Comparison of ENCODE assay signal across 14 cellular contexts in the genomic region with DNA sequence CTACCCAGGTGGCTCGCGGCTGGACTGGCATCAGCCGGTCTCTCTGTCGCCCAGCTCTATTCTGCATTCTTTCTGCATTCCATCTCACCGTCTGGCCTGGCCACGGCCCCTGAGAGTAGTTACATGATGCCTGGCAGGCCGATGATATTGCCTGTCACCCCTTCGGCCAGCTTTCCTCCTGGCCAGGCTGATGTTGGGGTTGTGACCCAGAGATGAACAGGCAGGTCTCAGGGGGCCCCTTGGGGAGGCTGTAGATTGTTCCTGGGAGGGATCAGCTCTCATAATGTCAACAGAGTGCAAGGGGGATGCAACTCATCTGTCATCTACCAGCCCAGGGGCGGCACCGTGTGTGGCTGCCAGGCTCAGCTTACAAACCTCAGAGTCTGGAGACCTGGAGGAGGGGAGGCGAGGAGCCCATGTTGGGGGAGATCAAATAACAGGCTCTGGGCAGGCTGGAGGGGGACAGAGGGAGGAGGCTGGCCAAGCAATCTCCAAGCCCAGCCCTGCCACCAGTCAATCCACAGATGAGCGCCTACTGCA. TPM values are rescaled to one million over a fixed set of nuclear protein-coding genes. Genes with fewer than 3 reads are reported as not detected.
DNase-seq lines count a peak whose midpoint lies in the region; ATAC-seq and TF ChIP-seq lines count a peak whose summit lies in the region.
"Had no signal": no experiment of that assay in that cellular context is flagged by ENCODE, and none has a peak within 500 bp of the region (broad histone marks: within the 10 kb centered on the region; RNA-seq: fewer than 3 reads in every experiment).

No MANE protein-coding gene starts in this region.

- H3K27me3 Mint-ChIP-seq in GM23338 (ENCODE audit: insufficient read depth, low read depth, poor library complexity), result peaks cover 18% of the 10 kb centered on the region
- peaks cover 8% of the 10 kb centered on the region for H3K27me3 Mint-ChIP-seq in activated T-helper 2 cell treated with anti-CD3 and anti-CD28 coated beads, Interferon-gamma antibody, Interleukin-2, Interleukin-4, amounts not matched to agents 10 μg/mL and 5 μg/mL and 100 μg/mL, durations not matched to agents 14 hours and 24 hours and 36 hours (ENCODE audit: low read depth)

- H3K27ac Mint-ChIP-seq in GM23338, result peak overlapping the region; percentile 17
- H3K27ac Mint-ChIP-seq in activated T-helper 2 cell treated with anti-CD3 and anti-CD28 coated beads, Interferon-gamma antibody, Interleukin-2, Interleukin-4, amounts not matched to agents 10 μg/mL and 5 μg/mL and 100 μg/mL, durations not matched to agents 14 hours and 24 hours and 36 hours, result no peak overlapping the region
- H3K27ac Mint-ChIP-seq: activated naive CD8-positive, alpha-beta T cell had no signal

- H3K27me3 ChIP-seq in GM23338 (ENCODE audit: insufficient read depth) (no peaks in the 10 kb centered on the region), parathyroid adenoma (ENCODE audit: control insufficient read depth, insufficient read depth, low read length) (no peaks in the 10 kb centered on the region)

- H3K9me2 ChIP-seq in GM23338 (ENCODE audit: insufficient read depth), result no peaks in the 10 kb centered on the region

- H3K4me1 ChIP-seq in GM23338 (ENCODE audit: insufficient read depth), result peaks cover 5% of the 10 kb centered on the region
- H3K4me1 ChIP-seq in parathyroid adenoma, result peaks cover 4% of the 10 kb centered on the region
- H3K4me1 ChIP-seq: esophagus muscularis mucosa had no signal

- H3K4me1 Mint-ChIP-seq in GM23338, result peaks cover 6% of the 10 kb centered on the region
- no peaks in the 10 kb centered on the region for H3K4me1 Mint-ChIP-seq in activated T-helper 2 cell treated with anti-CD3 and anti-CD28 coated beads, Interferon-gamma antibody, Interleukin-2, Interleukin-4, amounts not matched to agents 10 μg/mL and 5 μg/mL and 100 μg/mL, durations not matched to agents 14 hours and 24 hours and 36 hours (ENCODE audit: low read depth)

- H3K36me3 ChIP-seq in GM23338 (ENCODE audit: insufficient read depth) (no peaks in the 10 kb centered on the region), parathyroid adenoma (ENCODE audit: control insufficient read depth, insufficient read depth, low read length) (no peaks in the 10 kb centered on the region)
- H3K36me3 ChIP-seq: esophagus muscularis mucosa had no signal

- no peaks in the 10 kb centered on the region for H3K36me3 Mint-ChIP-seq in GM23338 (ENCODE audit: low read depth)
- no peaks in the 10 kb centered on the region for H3K36me3 Mint-ChIP-seq in activated T-helper 2 cell treated with anti-CD3 and anti-CD28 coated beads, Interferon-gamma antibody, Interleukin-2, Interleukin-4, amounts not matched to agents 10 μg/mL and 5 μg/mL and 100 μg/mL, durations not matched to agents 14 hours and 24 hours and 36 hours (ENCODE audit: low read depth)
- H3K36me3 Mint-ChIP-seq: activated naive CD8-positive, alpha-beta T cell had no signal

- peak; percentile 99 for ATAC-seq in GM23338

- H3K4me3 ChIP-seq in GM23338, result no peak overlapping the region
- no peak overlapping the region for H3K4me3 ChIP-seq in choroid plexus epithelial cell (ENCODE audit: low read depth, low read length)
- peak overlapping the region; percentile 1 for H3K4me3 ChIP-seq in parathyroid adenoma (ENCODE audit: low read depth, low read length)
- H3K4me3 ChIP-seq: esophagus muscularis mucosa had no signal

- no peak overlapping the region for H3K9ac ChIP-seq in parathyroid adenoma

- H4K20me1 ChIP-seq in GM23338 (replicated peaks; ENCODE audit: insufficient read depth), result no peaks in the 10 kb centered on the region

- no peaks in the 10 kb centered on the region for H3F3A ChIP-seq in GM23338 (replicated peaks; ENCODE audit: low read depth)

- no peak overlapping the region for H3K4me3 Mint-ChIP-seq in GM23338
- no peak overlapping the region for H3K4me3 Mint-ChIP-seq in activated T-helper 2 cell treated with anti-CD3 and anti-CD28 coated beads, Interferon-gamma antibody, Interleukin-2, Interleukin-4, amounts not matched to agents 10 μg/mL and 5 μg/mL and 100 μg/mL, durations not matched to agents 14 hours and 24 hours and 36 hours (ENCODE audit: low read depth)
- H3K4me3 Mint-ChIP-seq: activated naive CD8-positive, alpha-beta T cell had no signal

- H3K27ac ChIP-seq in GM23338 (ENCODE audit: low read depth) (0 out of 2 replicates have a peak overlapping the region, but pooled peaks have one; percentile 72), parathyroid adenoma (peak overlapping the region; percentile 83)
- H3K27ac ChIP-seq: esophagus muscularis mucosa, HL-60 had no signal

- H3K79me2 ChIP-seq in GM23338 (replicated peaks; ENCODE audit: insufficient read depth) (no peaks in the 10 kb centered on the region), parathyroid adenoma (no peaks in the 10 kb centered on the region)

- peak overlapping the region; percentile 69 for H3K4me2 ChIP-seq in GM23338
- H3K4me2 ChIP-seq in parathyroid adenoma (ENCODE audit: low read length), result peak overlapping the region; percentile 52

- intact Hi-C loops in activated T-helper 2 cell treated with anti-CD3 and anti-CD28 coated beads, Interferon-gamma antibody, Interleukin-2, Interleukin-4, amounts not matched to agents 10 μg/mL and 5 μg/mL and 100 μg/mL, durations not matched to agents 14 hours and 24 hours and 36 hours (cut with micrococcal nuclease), result no loop called here

- H3K9me3 ChIP-seq in parathyroid adenoma (ENCODE audit: control insufficient read depth, low read length), result no peaks in the 10 kb centered on the region

- H2AFZ ChIP-seq in GM23338 (no peak overlapping the region), parathyroid adenoma (peak overlapping the region; percentile 91)

- peak; percentile 82 for DNase-seq in GM23338 (ENCODE audit: low spot score)
- DNase-seq in NCI-H2227 treated with DMSO at 0.1 percent for 48 hours (lab: John Stamatoyannopoulos, UW), result peak; percentile 71
- peak; percentile 21 for DNase-seq in choroid plexus epithelial cell (ENCODE audit: low read depth)
- DNase-seq in activated T-helper 2 cell treated with anti-CD3 and anti-CD28 coated beads, Interferon-gamma antibody, Interleukin-2, Interleukin-4, amounts not matched to agents 10 μg/mL and 5 μg/mL and 100 μg/mL, durations not matched to agents 14 hours and 24 hours and 36 hours (ENCODE audit: low spot score), result no peak
- DNase-seq in stimulated activated CD4-positive, alpha-beta T cell treated with anti-CD3 and anti-CD28 coated beads, Interleukin-4, amount 100 ng/mL, for 1 hour, result no peak
- no peak for DNase-seq in activated naive CD4-positive, alpha-beta T cell treated with Interleukin-2 at 50 U/mL for 16 hours
- no peak for DNase-seq in stimulated activated CD4-positive, alpha-beta T cell treated with anti-CD3 and anti-CD28 coated beads, Interleukin-4, amount 100 ng/mL, for 4 hours
- DNase-seq: activated CD4-positive, alpha-beta T cell treated with anti-CD3 and anti-CD28 coated beads for 48 hours; stimulated activated CD4-positive, alpha-beta T cell treated with anti-CD3 and anti-CD28 coated beads, Interleukin-15, amount 100 ng/mL, for 24 hours had no signal

- TF ChIP-seq CTCF in GM23338 (conservative IDR thresholded peaks at IDR 0.05; ENCODE audit: low read depth in 2 of 2), result no peak
- TF ChIP-seq CTCF in choroid plexus epithelial cell (conservative IDR thresholded peaks at IDR 0.05; ENCODE audit: low read depth, low read length), result no peak
- no peak for TF ChIP-seq CTCF in parathyroid adenoma (IDR thresholded peaks at IDR 0.05)

- no peaks in the 10 kb centered on the region for H3K9me3 Mint-ChIP-seq in GM23338
- no peaks in the 10 kb centered on the region for H3K9me3 Mint-ChIP-seq in activated T-helper 2 cell treated with anti-CD3 and anti-CD28 coated beads, Interferon-gamma antibody, Interleukin-2, Interleukin-4, amounts not matched to agents 10 μg/mL and 5 μg/mL and 100 μg/mL, durations not matched to agents 14 hours and 24 hours and 36 hours

TF ChIP-seq in GM23338, 12 proteins besides CTCF, POLR2A, EP300 and RAD21 (continues in another document):
- TF ChIP-seq EZH2phosphoT487 (IDR thresholded peaks at IDR 0.05; ENCODE audit: unreplicated experiment) (no peak), NANOG (IDR thresholded peaks at IDR 0.05; ENCODE audit: borderline replicate concordance) (no peak), POLR2AphosphoS5 (IDR thresholded peaks at IDR 0.05; ENCODE audit: low read depth) (no peak), ZNF331 (CRISPR knock-in tag; IDR thresholded peaks at IDR 0.05; ENCODE audit: low read depth) (no peak)

RNA-seq across cellular contexts. Expression of gene FBXO17, which starts 13.6 kb away (rescaled TPM):
- 27.2 and 29.0 TPM in 2 replicates for total RNA-seq in GM23338 (2014; rRNA removed; shearing (Covaris generic))
- 17.2 and 18.6 TPM in 2 replicates for polyA plus RNA-seq in GM23338 (2016; fragmentation: Nextera tagmentation; extraction: Ambion mirVana)
- total RNA-seq in activated T-helper 2 cell treated with anti-CD3 and anti-CD28 coated beads, Interferon-gamma antibody, Interleukin-2, Interleukin-4, amounts not matched to agents 10 μg/mL and 5 μg/mL and 100 μg/mL, durations not matched to agents 14 hours and 24 hours and 36 hours, result not detected in 2 replicates

RNA-seq across cellular contexts. Expression of gene FBXO27, which starts 43.2 kb away (rescaled TPM):
- total RNA-seq in GM23338 (2014; rRNA removed; shearing (Covaris generic)), result 3.8 and 6.2 TPM in 2 replicates
- 13.7 and 15.4 TPM in 2 replicates for polyA plus RNA-seq in GM23338 (2016; fragmentation: Nextera tagmentation; extraction: Ambion mirVana)
- total RNA-seq in activated T-helper 2 cell treated with anti-CD3 and anti-CD28 coated beads, Interferon-gamma antibody, Interleukin-2, Interleukin-4, amounts not matched to agents 10 μg/mL and 5 μg/mL and 100 μg/mL, durations not matched to agents 14 hours and 24 hours and 36 hours, result 0.57 and 0.84 TPM in 2 replicates
- total RNA-seq: mononuclear cell had no signal

RNA-seq across cellular contexts. Expression of gene MRPS12, which starts 58.4 kb away (rescaled TPM):
- total RNA-seq in GM23338 (2014; rRNA removed; shearing (Covaris generic)), result 65.3 and 86.3 TPM in 2 replicates
- 69.0 and 74.1 TPM in 2 replicates for polyA plus RNA-seq in GM23338 (2016; fragmentation: Nextera tagmentation; extraction: Ambion mirVana)
- 93.5 and 95.3 TPM in 2 replicates for total RNA-seq in activated T-helper 2 cell treated with anti-CD3 and anti-CD28 coated beads, Interferon-gamma antibody, Interleukin-2, Interleukin-4, amounts not matched to agents 10 μg/mL and 5 μg/mL and 100 μg/mL, durations not matched to agents 14 hours and 24 hours and 36 hours

RNA-seq across cellular contexts. Expression of gene SARS2, which starts 58.6 kb away (rescaled TPM):
- 67.0 and 75.7 TPM in 2 replicates for total RNA-seq in GM23338 (2014; rRNA removed; shearing (Covaris generic))
- polyA plus RNA-seq in GM23338 (2016; fragmentation: Nextera tagmentation; extraction: Ambion mirVana), result 70.6 and 73.2 TPM in 2 replicates
- total RNA-seq in activated T-helper 2 cell treated with anti-CD3 and anti-CD28 coated beads, Interferon-gamma antibody, Interleukin-2, Interleukin-4, amounts not matched to agents 10 μg/mL and 5 μg/mL and 100 μg/mL, durations not matched to agents 14 hours and 24 hours and 36 hours, result 41.1 and 45.2 TPM in 2 replicates

Comparison
In these comparisons a context has a peak if more than half of its experiments do, and no peak if none do; other contexts are left out.
1. DNase-seq: peak in GM23338 (single experiment), NCI-H2227 treated with DMSO at 0.1 percent for 48 hours (single experiment) and choroid plexus epithelial cell (single experiment); none in activated T-helper 2 cell treated with anti-CD3 and anti-CD28 coated beads, Interferon-gamma antibody, Interleukin-2, Interleukin-4, amounts not matched to agents 10 μg/mL and 5 μg/mL and 100 μg/mL, durations not matched to agents 14 hours and 24 hours and 36 hours (single experiment), stimulated activated CD4-positive, alpha-beta T cell treated with anti-CD3 and anti-CD28 coated beads, Interleukin-4, amount 100 ng/mL, for 1 hour (single experiment), activated naive CD4-positive, alpha-beta T cell treated with Interleukin-2 at 50 U/mL for 16 hours (single experiment) and stimulated activated CD4-positive, alpha-beta T cell treated with anti-CD3 and anti-CD28 coated beads, Interleukin-4, amount 100 ng/mL, for 4 hours (0 of 2).
2. RNA of gene FBXO17, which starts 13.6 kb away (total RNA-seq): 27.2 to 29.0 TPM in GM23338; not detected in activated T-helper 2 cell treated with anti-CD3 and anti-CD28 coated beads, Interferon-gamma antibody, Interleukin-2, Interleukin-4, amounts not matched to agents 10 μg/mL and 5 μg/mL and 100 μg/mL, durations not matched to agents 14 hours and 24 hours and 36 hours; every median in the first group is over 10 times any median in the second.